Comparison of ENCODE assay signal across 20 cellular contexts in the genomic region with DNA sequence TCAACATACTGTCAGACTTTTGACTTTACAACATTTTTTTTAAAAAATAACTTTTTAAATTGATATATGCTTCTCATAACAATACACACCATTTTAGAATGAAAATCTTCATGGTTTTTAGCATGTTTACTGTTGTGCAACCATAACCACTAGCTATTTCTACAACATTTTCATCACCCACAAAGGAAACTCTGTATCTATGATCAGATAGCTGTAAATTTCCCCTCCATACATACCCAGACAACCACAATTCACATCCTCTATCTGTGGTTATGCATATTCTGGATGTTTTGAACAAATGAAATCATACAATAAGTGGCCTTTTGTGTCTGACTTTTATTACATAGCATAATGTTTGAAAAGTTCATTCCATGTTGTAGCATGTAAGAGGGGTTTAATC.
DNase-seq lines count a peak whose midpoint lies in the region; ATAC-seq and TF ChIP-seq lines count a peak whose summit lies in the region.
"Had no signal": no experiment of that assay in that cellular context is flagged by ENCODE, and none has a peak within 500 bp of the region (broad histone marks: within the 10 kb centered on the region; RNA-seq: fewer than 3 reads in every experiment).

No MANE protein-coding gene starts in this region.

- TF ChIP-seq CTCF in GM12865 (IDR thresholded peaks at IDR 0.05; ENCODE audit: insufficient read depth, low read depth, low read length, missing control alignments): no peak

- H3K4me3 ChIP-seq in GM12865 (ENCODE audit: low read depth, low read length): no peak overlapping the region
- H3K4me3 ChIP-seq in effector memory CD4-positive, alpha-beta T cell (ENCODE audit: insufficient read depth, low read depth, low read length, poor library complexity, severe bottlenecking): no peak overlapping the region
- H3K4me3 ChIP-seq: esophagus muscularis mucosa, heart right ventricle, spleen had no signal

- no peak overlapping the region for H3K27ac ChIP-seq in effector memory CD4-positive, alpha-beta T cell (ENCODE audit: insufficient read depth, low read length, poor library complexity, severe bottlenecking)
- H3K27ac ChIP-seq: esophagus muscularis mucosa, heart right ventricle, KMS-11, parathyroid adenoma, spleen had no signal

- peak; percentile 60 for ATAC-seq in T-helper 17 cell
- ATAC-seq: activated T-cell treated with anti-CD3 and anti-CD28 coated beads, Interleukin-2, amount 50 U/mL, for 4 hours; heart right ventricle had no signal

- H3K36me3 ChIP-seq in effector memory CD4-positive, alpha-beta T cell (ENCODE audit: control insufficient read depth, insufficient read depth, low read length): no peaks in the 10 kb centered on the region
- H3K36me3 ChIP-seq: esophagus muscularis mucosa, heart right ventricle, spleen had no signal

- no peaks in the 10 kb centered on the region for H3K4me1 Mint-ChIP-seq in T-helper 17 cell

- no peak overlapping the region for H3K4me3 Mint-ChIP-seq in T-helper 17 cell
- H3K4me3 Mint-ChIP-seq: activated T-cell treated with anti-CD3 and anti-CD28 coated beads, Interleukin-2, amount 50 U/mL, for 4 hours had no signal

- no peak overlapping the region for H3K27ac Mint-ChIP-seq in T-helper 17 cell

- peak; percentile 35 for DNase-seq in GM12865 (ENCODE audit: low read depth)
- peak; percentile 69 to 78 for DNase-seq in Kasumi-1 (lab: John Stamatoyannopoulos, UW)
- no peak for DNase-seq in T-helper 17 cell
- peak; percentile 78 for DNase-seq in iris pigment epithelial cell (ENCODE audit: low read depth)
- no peak for DNase-seq in NCI-H187 treated with DMSO at 0.1 percent for 48 hours (lab: John Stamatoyannopoulos, UW)
- no peak for DNase-seq in effector memory CD4-positive, alpha-beta T cell
- no peak for DNase-seq in NCI-H82 (lab: John Stamatoyannopoulos, UW)
- DNase-seq in NCI-H524 treated with DMSO at 0.1 percent for 48 hours (lab: John Stamatoyannopoulos, UW): no peak
- DNase-seq: activated CD4-positive, alpha-beta T cell treated with anti-CD3 and anti-CD28 coated beads for 1 hour; activated T-cell treated with anti-CD3 and anti-CD28 coated beads, Interleukin-2, amount 50 U/mL, for 4 hours; amniotic stem cell; heart right ventricle; NCI-H1694 treated with DMSO at 0.1 percent for 48 hours; NCI-H510A; RPMI8226; spleen; stimulated activated naive CD4-positive, alpha-beta T cell treated with Interleukin-2 at 50 U/mL for 16 hours had no signal

- H3K9me3 ChIP-seq in T-helper 17 cell (ENCODE audit: control insufficient read depth, low read length, poor library complexity, severe bottlenecking): no peaks in the 10 kb centered on the region
- no peaks in the 10 kb centered on the region for H3K9me3 ChIP-seq in effector memory CD4-positive, alpha-beta T cell (ENCODE audit: control insufficient read depth, low read length)
- H3K9me3 ChIP-seq: esophagus muscularis mucosa had no signal

- H3K27me3 Mint-ChIP-seq in T-helper 17 cell: no peaks in the 10 kb centered on the region

- no peaks in the 10 kb centered on the region for H3K36me3 Mint-ChIP-seq in T-helper 17 cell (ENCODE audit: low read depth)

- H3K27me3 ChIP-seq in effector memory CD4-positive, alpha-beta T cell (replicated peaks; ENCODE audit: control insufficient read depth, insufficient read depth, low read length, poor library complexity, severe bottlenecking): no peaks in the 10 kb centered on the region
- H3K27me3 ChIP-seq: esophagus muscularis mucosa, heart right ventricle, spleen had no signal

- no peaks in the 10 kb centered on the region for H3K4me1 ChIP-seq in effector memory CD4-positive, alpha-beta T cell (ENCODE audit: control insufficient read depth, insufficient read depth, low read length, poor library complexity, severe bottlenecking)
- H3K4me1 ChIP-seq: esophagus muscularis mucosa, heart right ventricle, parathyroid adenoma, spleen had no signal

Comparison
In these comparisons a context has a peak if more than half of its experiments do, and no peak if none do; other contexts are left out.
1. DNase-seq: peak in GM12865 (single experiment), Kasumi-1 (2 of 2) and iris pigment epithelial cell (single experiment); none in T-helper 17 cell (0 of 3), NCI-H187 treated with DMSO at 0.1 percent for 48 hours (single experiment), effector memory CD4-positive, alpha-beta T cell (0 of 3), NCI-H82 (single experiment) and NCI-H524 treated with DMSO at 0.1 percent for 48 hours (single experiment).